Comparison of ENCODE assay signal across 8 cellular contexts in genomic region chr11:14518820-14519219, GRCh38. TPM values are rescaled to one million over a fixed set of nuclear protein-coding genes. Genes with fewer than 3 reads are reported as not detected.
DNase-seq lines count a peak whose midpoint lies in the region; ATAC-seq and TF ChIP-seq lines count a peak whose summit lies in the region.

No MANE protein-coding gene starts in this region.

- H3K27ac ChIP-seq in ascending aorta (peak overlapping the region in 1 of 2 donors; percentile 86), right lobe of liver (peak overlapping the region in 2 of 3 donors; percentile 80 to 91), tibial nerve (peak overlapping the region in 2 of 4 donors; percentile 18 to 91)

- H3K36me3 ChIP-seq in ascending aorta (peaks cover 27 to 43% of the 10 kb centered on the region in 2 donors), right lobe of liver (peaks cover 0 to 43% (median 18%) of the 10 kb centered on the region in 4 donors), tibial nerve (peaks cover 0 to 40% (median 0%) of the 10 kb centered on the region in 3 donors)

- H3K4me3 ChIP-seq in ascending aorta (peak overlapping the region; percentile 85 to 91), right lobe of liver (peak overlapping the region; percentile 46 to 87 (median 68)), tibial nerve (peak overlapping the region; percentile 70 to 91 (median 85))

- H3K27me3 ChIP-seq in ascending aorta (no peaks in the 10 kb centered on the region), right lobe of liver (no peaks in the 10 kb centered on the region), tibial nerve (no peaks in the 10 kb centered on the region)

- H3K36me3 Mint-ChIP-seq in activated naive CD4-positive, alpha-beta T cell treated with anti-CD3 and anti-CD28 coated beads for 36 hours (ENCODE audit: low read depth): peaks cover 36% of the 10 kb centered on the region

- CTCF ChIA-PET in activated naive CD4-positive, alpha-beta T cell treated with anti-CD3 and anti-CD28 coated beads for 36 hours (lab: Charles Lee): interaction anchor here (1.2 to 5.9 kb wide), 2 partner anchors 373 to 388 kb away, joined by 3 to 36 read pairs; partner anchors contain the start of gene CYP2R1

- H3K4me1 Mint-ChIP-seq in activated naive CD4-positive, alpha-beta T cell treated with anti-CD3 and anti-CD28 coated beads for 36 hours (ENCODE audit: low read depth): peaks cover 28% of the 10 kb centered on the region

- peak overlapping the region; percentile 96 for H3K4me3 Mint-ChIP-seq in activated naive CD4-positive, alpha-beta T cell treated with anti-CD3 and anti-CD28 coated beads for 36 hours

- no peaks in the 10 kb centered on the region for H3K27me3 Mint-ChIP-seq in activated naive CD4-positive, alpha-beta T cell treated with anti-CD3 and anti-CD28 coated beads for 36 hours (ENCODE audit: low read depth)

- no peak for TF ChIP-seq EP300 in tibial nerve (IDR thresholded peaks at IDR 0.05)

- in situ Hi-C loops in G401 (cut with HindIII; ENCODE audit: low sequenced_read_pairs): no loop called here

- H3K4me1 ChIP-seq in ascending aorta (peaks cover 6 to 17% of the 10 kb centered on the region in 2 donors), right lobe of liver (peaks cover 0 to 18% (median 5%) of the 10 kb centered on the region in 4 donors), tibial nerve (peaks cover 0 to 28% (median 13%) of the 10 kb centered on the region in 4 donors)

- ATAC-seq in right lobe of liver: no peak
- ATAC-seq in HG02610 (IDR thresholded peaks at IDR 0.05; ENCODE audit: unreplicated experiment): no peak
- no peak for ATAC-seq in HG02798 (IDR thresholded peaks at IDR 0.05; ENCODE audit: poor library complexity, unreplicated experiment)

- H3K9me3 ChIP-seq in ascending aorta: no peaks in the 10 kb centered on the region
- no peaks in the 10 kb centered on the region for H3K9me3 ChIP-seq in right lobe of liver
- H3K9me3 ChIP-seq in tibial nerve: no peaks in the 10 kb centered on the region

- H3K9me3 Mint-ChIP-seq in activated naive CD4-positive, alpha-beta T cell treated with anti-CD3 and anti-CD28 coated beads for 36 hours: no peaks in the 10 kb centered on the region

- WGBS in right lobe of liver (ENCODE audit: insufficient coverage, low coverage, low lambda C conversion rate, missing lambda C conversion rate): 51% methylated on average over 3 of the region's 3 CpGs
- WGBS in tibial nerve, 2 donors: 74 to 77% methylated on average over 3 of the region's 3 CpGs

- no peak for DNase-seq in activated naive CD4-positive, alpha-beta T cell treated with anti-CD3 and anti-CD28 coated beads for 36 hours
- no peak for DNase-seq in activated naive CD4-positive, alpha-beta T cell treated with anti-CD3 and anti-CD28 coated beads, Interleukin-2, amount 50 U/mL, for 16 hours
- no peak for DNase-seq in ascending aorta (ENCODE audit: low spot score in 2 of 2)
- no peak for DNase-seq in right lobe of liver
- DNase-seq in tibial nerve (ENCODE audit: low spot score in 2 of 2): no peak
- no peak for DNase-seq in G401 (ENCODE audit: low spot score)

- intact Hi-C loops in activated naive CD4-positive, alpha-beta T cell treated with anti-CD3 and anti-CD28 coated beads for 36 hours (cut with micrococcal nuclease): no loop called here
- intact Hi-C loops in ascending aorta (cut with DNase I) (no loop called here), right lobe of liver (cut with DNase I) (no loop called here)

- TF ChIP-seq POLR2A in right lobe of liver (IDR thresholded peaks at IDR 0.05) (no peak), tibial nerve (IDR thresholded peaks at IDR 0.05) (no peak)

- TF ChIP-seq CTCF in ascending aorta (IDR thresholded peaks at IDR 0.05) (no peak), right lobe of liver (IDR thresholded peaks at IDR 0.05) (no peak), tibial nerve (IDR thresholded peaks at IDR 0.05) (no peak)

- H3K27ac Mint-ChIP-seq in activated naive CD4-positive, alpha-beta T cell treated with anti-CD3 and anti-CD28 coated beads for 36 hours: peak overlapping the region; percentile 97

RNA-seq across cellular contexts. Expression of gene PSMA1, which starts 1.4 kb away (rescaled TPM):
- total RNA-seq in activated naive CD4-positive, alpha-beta T cell treated with anti-CD3 and anti-CD28 coated beads for 36 hours: 100 to 1,000 TPM; 367 to 375 TPM
- 42.5 TPM for total RNA-seq in ascending aorta
- 10 to 100 TPM; 69.4 to 95.1 (median 90.7) TPM for total RNA-seq in right lobe of liver
- 10 to 100 TPM; 67.9 to 85.7 (median 76.8) TPM for total RNA-seq in tibial nerve
- total RNA-seq in G401 (2014; rRNA removed; shearing (Covaris generic)): 389 and 414 TPM in 2 replicates

RNA-seq across cellular contexts. Expression of gene COPB1, which starts 19.2 kb away (rescaled TPM):
- total RNA-seq in activated naive CD4-positive, alpha-beta T cell treated with anti-CD3 and anti-CD28 coated beads for 36 hours: 100 to 1,000 TPM; 111 to 112 TPM
- 29.8 TPM for total RNA-seq in ascending aorta
- 10 to 100 TPM; 39.1 to 77.8 (median 56.6) TPM for total RNA-seq in right lobe of liver
- 10 to 100 TPM; 71.0 to 88.5 (median 84.0) TPM for total RNA-seq in tibial nerve
- total RNA-seq in G401 (2014; rRNA removed; shearing (Covaris generic)): 184 and 226 TPM in 2 replicates
